ENCODE assay signal across 1 cellular context in the genomic region with DNA sequence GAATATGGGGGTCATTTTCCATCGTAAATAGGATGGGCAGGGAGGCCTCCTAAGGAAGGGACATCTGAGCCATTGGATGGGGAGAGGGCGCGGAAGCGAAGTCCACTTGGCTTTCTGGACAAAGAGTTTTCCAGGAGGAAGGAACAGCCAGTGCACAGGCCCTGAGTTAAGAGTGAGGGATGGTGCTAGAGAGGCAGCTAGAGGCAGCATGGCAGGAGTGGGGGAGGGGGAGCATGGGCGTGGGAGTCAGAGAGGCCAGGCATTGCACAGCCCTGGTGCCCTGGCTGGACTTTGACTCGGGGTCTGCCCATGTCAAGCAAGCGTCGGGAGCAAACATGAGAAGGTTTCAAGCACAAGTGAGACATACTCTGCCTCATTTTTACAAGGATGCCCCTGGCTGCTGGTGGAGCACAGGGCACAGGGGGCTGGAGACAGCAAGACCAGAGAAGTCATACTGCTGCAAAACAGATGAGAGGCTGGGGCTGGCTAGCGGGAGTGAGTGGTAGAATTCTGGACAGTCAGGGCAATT.
TF ChIP-seq lines count a peak whose summit lies in the region.

No MANE protein-coding gene starts in this region.

TF ChIP-seq in HepG2, 621 proteins besides CTCF, POLR2A, EP300 and RAD21 (continued from another document):
- TF ChIP-seq ZFP37 (CRISPR knock-in tag; IDR thresholded peaks at IDR 0.05; ENCODE audit: borderline replicate concordance) (no peak), ZNF572 (CRISPR knock-in tag; IDR thresholded peaks at IDR 0.05) (0 out of 2 replicates have a peak, but pooled peaks have one; percentile 61), ZFP36 (IDR thresholded peaks at IDR 0.05; ENCODE audit: borderline replicate concordance, low read depth, low read length, partially characterized antibody) (no peak), ZNF83 (CRISPR knock-in tag; IDR thresholded peaks at IDR 0.05; ENCODE audit: borderline replicate concordance) (no peak), TBP (CRISPR knock-in tag; IDR thresholded peaks at IDR 0.05) (no peak), KDM4B (CRISPR knock-in tag; IDR thresholded peaks at IDR 0.05) (peak; percentile 42; the same call in 1 of the 2 replicates), ZNF143 (CRISPR knock-in tag; IDR thresholded peaks at IDR 0.05) (no peak), MXI1 (IDR thresholded peaks at IDR 0.05; ENCODE audit: borderline replicate concordance, low read depth, low read length) (peak; percentile 34; the same call in 1 of the 3 replicates), ZNF567 (CRISPR knock-in tag; IDR thresholded peaks at IDR 0.05; ENCODE audit: borderline replicate concordance) (no peak), ZBTB20 (CRISPR knock-in tag; IDR thresholded peaks at IDR 0.05; ENCODE audit: borderline replicate concordance, low read depth) (0 out of 2 replicates have a peak, but pooled peaks have one; percentile 44)
